In the genomic region with DNA sequence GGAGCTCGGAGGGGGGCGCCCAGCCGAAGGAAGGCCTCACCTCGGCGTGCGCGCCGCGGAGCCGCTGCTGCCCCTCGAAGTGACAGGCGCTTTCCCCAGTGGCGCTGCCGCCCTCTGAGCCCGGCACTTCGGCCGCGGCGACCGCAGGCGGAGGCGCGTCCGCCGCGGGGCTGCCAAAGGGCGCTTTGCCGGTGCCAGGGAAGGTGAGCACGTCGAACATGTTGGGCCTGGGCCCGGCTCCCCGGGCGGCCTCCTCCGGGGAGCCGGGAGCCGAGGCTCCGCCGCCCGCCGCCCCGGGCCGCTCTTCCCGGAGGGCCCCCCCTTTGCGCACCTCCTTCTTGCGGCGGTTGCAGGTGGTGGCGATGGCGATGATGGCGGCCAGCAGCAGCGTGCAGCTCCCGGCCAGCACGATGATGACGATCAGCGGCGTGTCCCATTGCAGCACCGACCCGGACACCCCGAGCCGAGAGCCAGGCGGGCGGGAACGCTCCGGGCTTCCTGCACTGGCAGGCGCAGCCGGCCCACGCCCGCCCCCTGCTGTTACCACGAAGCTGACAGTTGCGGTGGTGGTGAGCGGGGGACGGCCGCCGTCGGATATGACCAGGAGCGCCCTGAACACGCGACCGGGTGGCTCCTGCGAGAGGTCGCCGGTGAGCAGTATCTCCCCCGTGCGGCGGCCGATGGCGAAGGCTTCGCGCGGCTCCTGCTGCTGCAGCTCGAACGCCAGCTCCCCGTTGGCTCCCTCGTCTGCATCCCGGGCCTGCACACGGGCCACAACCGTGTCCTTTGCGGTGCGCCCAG, we compare ENCODE assay signal across 9 cellular contexts. TPM values are rescaled to one million over a fixed set of nuclear protein-coding genes. Genes with fewer than 3 reads are reported as not detected.
DNase-seq lines count a peak whose midpoint lies in the region; ATAC-seq lines count a peak whose summit lies in the region.
"Had no signal": no experiment of that assay in that cellular context is flagged by ENCODE, and none has a peak within 500 bp of the region (broad histone marks: within the 10 kb centered on the region; RNA-seq: fewer than 3 reads in every experiment).

No MANE protein-coding gene starts in this region.

- H3K36me3 ChIP-seq in ectodermal cell (ENCODE audit: control insufficient read depth, insufficient read depth, low read length) (peaks cover 12% of the 10 kb centered on the region), neuron (ENCODE audit: insufficient read depth, low read length) (peaks cover 47% of the 10 kb centered on the region)

- H3K27me3 ChIP-seq in ectodermal cell (ENCODE audit: control insufficient read depth, insufficient read depth, low read length, poor library complexity, severe bottlenecking) = peaks cover 57% of the 10 kb centered on the region
- no peaks in the 10 kb centered on the region for H3K27me3 ChIP-seq in neuron (ENCODE audit: insufficient read depth, low read length)

- peak; percentile 41 for DNase-seq in Daoy (ENCODE audit: low read depth)
- peak; percentile 58 for DNase-seq in NCI-H524 treated with DMSO at 0.1 percent for 48 hours (lab: John Stamatoyannopoulos, UW)
- no peak for DNase-seq in AML-193 (lab: John Stamatoyannopoulos, UW)
- DNase-seq in OCI-M2 (lab: John Stamatoyannopoulos, UW; ENCODE audit: unreplicated experiment) = no peak

- 46 to 49% methylated on average over 98 of the region's 98 CpGs for WGBS in ectodermal cell, 2 experiments

- ATAC-seq in HG02571 (IDR thresholded peaks at IDR 0.05; ENCODE audit: unreplicated experiment) (no peak), HG03095 (IDR thresholded peaks at IDR 0.05; ENCODE audit: unreplicated experiment) (no peak)

- H3K4me1 ChIP-seq in ectodermal cell (ENCODE audit: control insufficient read depth, insufficient read depth, low read length) (peaks cover 20% of the 10 kb centered on the region), neuron (ENCODE audit: insufficient read depth, low read length) (peaks cover 30% of the 10 kb centered on the region)

- H3K9me3 ChIP-seq in ectodermal cell (ENCODE audit: control insufficient read depth, low read length) (no peaks in the 10 kb centered on the region), neuron (ENCODE audit: low read length) (peaks cover 28% of the 10 kb centered on the region)

- no peak overlapping the region for H3K27ac ChIP-seq in ectodermal cell (ENCODE audit: insufficient read depth, low read depth, low read length, poor library complexity, severe bottlenecking)

- no peak overlapping the region for H2AFZ ChIP-seq in neuron (ENCODE audit: low read depth, low read length)

- H3K4me3 ChIP-seq in ectodermal cell (ENCODE audit: insufficient read depth, low read depth, low read length) (peak overlapping the region; percentile 36), neuron (ENCODE audit: low read length) (peak overlapping the region; percentile 83)

RNA-seq across cellular contexts. Expression of gene PCDH8, which starts 2.5 kb away (rescaled TPM):
- total RNA-seq in Daoy (2014; rRNA removed; shearing (Covaris generic)) = 1.3 TPM in 1 of 2 replicates, not detected in the other
- polyA plus RNA-seq in ectodermal cell (2013, experiment 1 of 4) = 39.8 TPM
- polyA plus RNA-seq in ectodermal cell (2013, experiment 2 of 4) = 35.2 TPM
- polyA plus RNA-seq in ectodermal cell (2013, experiment 3 of 4) = 52.1 TPM
- polyA plus RNA-seq in ectodermal cell (2013, experiment 4 of 4) = 44.1 TPM
- total RNA-seq: subcutaneous adipose tissue had no signal

Comparison
In these comparisons a context has a peak if more than half of its experiments do, and no peak if none do; other contexts are left out.
1. DNase-seq: peak in Daoy (single experiment) and NCI-H524 treated with DMSO at 0.1 percent for 48 hours (single experiment); none in AML-193 (0 of 2) and OCI-M2 (single experiment).